Comparison of ENCODE assay signal across 16 cellular contexts in the genomic region with DNA sequence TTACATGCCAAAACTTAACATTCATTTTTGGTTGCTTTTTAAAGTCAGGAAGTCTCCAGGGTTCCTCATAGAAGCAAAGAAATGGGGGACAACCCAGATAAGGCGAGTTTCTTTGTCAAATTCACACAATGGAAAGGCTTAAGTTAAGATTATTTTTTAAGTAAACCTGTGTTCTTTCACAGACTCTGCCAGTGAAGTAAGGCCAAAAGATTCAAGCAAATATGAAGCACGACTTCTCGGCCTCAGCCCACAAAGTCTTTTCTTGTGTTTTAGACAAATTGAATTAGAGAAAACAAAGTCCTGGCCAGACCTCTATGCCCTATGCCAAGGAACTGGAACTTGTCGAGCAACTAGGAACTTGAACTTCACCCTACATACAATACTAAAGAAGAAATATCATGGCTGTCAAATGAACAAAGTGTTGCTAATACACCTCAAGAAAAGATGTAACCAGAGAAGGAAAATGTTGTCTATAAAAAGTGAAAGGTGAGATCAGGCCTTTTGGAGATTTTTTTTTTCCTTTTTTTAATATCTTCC.
DNase-seq lines count a peak whose midpoint lies in the region; ATAC-seq and TF ChIP-seq lines count a peak whose summit lies in the region.
"Had no signal": no experiment of that assay in that cellular context is flagged by ENCODE, and none has a peak within 500 bp of the region (broad histone marks: within the 10 kb centered on the region; RNA-seq: fewer than 3 reads in every experiment).

No MANE protein-coding gene starts in this region.

- H3K4me1 Mint-ChIP-seq in activated CD4-positive, alpha-beta memory T cell treated with anti-CD3 and anti-CD28 coated beads for 36 hours (ENCODE audit: low read depth): peaks cover 53% of the 10 kb centered on the region
- H3K4me1 Mint-ChIP-seq in activated CD4-positive, alpha-beta memory T cell treated with anti-CD3 and anti-CD28 coated beads, Interleukin-2, amount 10 ng/mL, durations not matched to agents 7 days and 5 days: peaks cover 23% of the 10 kb centered on the region
- peaks cover 17% of the 10 kb centered on the region for H3K4me1 Mint-ChIP-seq in MCF 10A (ENCODE audit: insufficient read depth, unreplicated experiment)

- intact Hi-C loops in activated CD4-positive, alpha-beta memory T cell treated with anti-CD3 and anti-CD28 coated beads for 36 hours (cut with micrococcal nuclease): loop anchor here (1.0 to 5.0 kb wide), 5 partner anchors 27 to 169 kb away; no protein-coding TSS in a partner anchor
- intact Hi-C loops in MCF 10A (cut with micrococcal nuclease): no loop called here
- intact Hi-C loops in right cardiac atrium (cut with DNase I): no loop called here
- intact Hi-C loops in spleen (cut with DNase I; ENCODE audit: low total_unique reads): no loop called here
- intact Hi-C loops in left lung (cut with DNase I): no loop called here

- CTCF ChIA-PET in activated CD4-positive, alpha-beta memory T cell treated with anti-CD3 and anti-CD28 coated beads for 36 hours (lab: Charles Lee): interaction anchor here (1.0 to 1.6 kb wide), 3 partner anchors 12 to 30 kb away, joined by 4 to 6 read pairs (median 4); no protein-coding TSS in a partner anchor
- CTCF ChIA-PET in activated CD4-positive, alpha-beta memory T cell treated with anti-CD3 and anti-CD28 coated beads, Interleukin-2, amount 10 ng/mL, durations not matched to agents 7 days and 5 days (lab: Charles Lee): no interaction called here
- CTCF ChIA-PET in MCF 10A (lab: Yijun Ruan, JAX): no interaction called here

- H3K27me3 Mint-ChIP-seq in activated CD4-positive, alpha-beta memory T cell treated with anti-CD3 and anti-CD28 coated beads for 36 hours: no peaks in the 10 kb centered on the region
- H3K27me3 Mint-ChIP-seq in activated CD4-positive, alpha-beta memory T cell treated with anti-CD3 and anti-CD28 coated beads, Interleukin-2, amount 10 ng/mL, durations not matched to agents 7 days and 5 days: no peaks in the 10 kb centered on the region
- H3K27me3 Mint-ChIP-seq in MCF 10A (ENCODE audit: insufficient read depth, unreplicated experiment): no peaks in the 10 kb centered on the region
- H3K27me3 Mint-ChIP-seq: naive thymus-derived CD8-positive, alpha-beta T cell had no signal

- POLR2A ChIA-PET in activated CD4-positive, alpha-beta memory T cell treated with anti-CD3 and anti-CD28 coated beads for 36 hours (lab: Charles Lee): interaction anchor here (0.8 to 1.5 kb wide), 7 partner anchors 14 to 542 kb away, joined by 3 to 6 read pairs (median 4); no protein-coding TSS in a partner anchor
- POLR2A ChIA-PET in activated CD4-positive, alpha-beta memory T cell treated with anti-CD3 and anti-CD28 coated beads, Interleukin-2, amount 10 ng/mL, durations not matched to agents 7 days and 5 days (lab: Charles Lee): interaction anchor here (1.2 kb wide), 1 partner anchor 11 kb away, joined by 4 read pairs; no protein-coding TSS in a partner anchor
- POLR2A ChIA-PET in MCF 10A (lab: Yijun Ruan, JAX): interaction anchor here (0.7 kb wide), 1 partner anchor 543 kb away, joined by 4 read pairs; no protein-coding TSS in a partner anchor

- 40% methylated on average over 4 of the region's 4 CpGs for WGBS in right cardiac atrium
- 77 to 94% (median 83%) methylated on average over 4 of the region's 4 CpGs for WGBS in spleen, 5 donors

- no peak for TF ChIP-seq POLR2A in spleen (IDR thresholded peaks at IDR 0.05)

- H3K4me1 ChIP-seq in right cardiac atrium (ENCODE audit: control insufficient read depth, insufficient read depth, low read length) (peaks cover 8% of the 10 kb centered on the region), spleen (peaks cover 0 to 42% (median 16%) of the 10 kb centered on the region in 6 donors), left lung (peaks cover 0 to 31% of the 10 kb centered on the region in 2 donors)

- H3K27ac ChIP-seq in right cardiac atrium (ENCODE audit: low read length): peak overlapping the region; percentile 55
- peak overlapping the region in 6 of 8 donors; percentile 3 to 62 (median 49) for H3K27ac ChIP-seq in spleen
- H3K27ac ChIP-seq in left lung: no peak overlapping the region
- H3K27ac ChIP-seq: HL-60, right lobe of liver had no signal

- H3K9me3 Mint-ChIP-seq in activated CD4-positive, alpha-beta memory T cell treated with anti-CD3 and anti-CD28 coated beads for 36 hours: peaks cover 3% of the 10 kb centered on the region
- peaks cover 3% of the 10 kb centered on the region for H3K9me3 Mint-ChIP-seq in activated CD4-positive, alpha-beta memory T cell treated with anti-CD3 and anti-CD28 coated beads, Interleukin-2, amount 10 ng/mL, durations not matched to agents 7 days and 5 days
- H3K9me3 Mint-ChIP-seq in MCF 10A (ENCODE audit: unreplicated experiment): no peaks in the 10 kb centered on the region
- H3K9me3 Mint-ChIP-seq: effector memory CD8-positive, alpha-beta T cell had no signal

- H3K27ac Mint-ChIP-seq in activated CD4-positive, alpha-beta memory T cell treated with anti-CD3 and anti-CD28 coated beads for 36 hours: peak overlapping the region; percentile 93
- H3K27ac Mint-ChIP-seq in activated CD4-positive, alpha-beta memory T cell treated with anti-CD3 and anti-CD28 coated beads, Interleukin-2, amount 10 ng/mL, durations not matched to agents 7 days and 5 days: no peak overlapping the region
- H3K27ac Mint-ChIP-seq in MCF 10A (ENCODE audit: low read depth, unreplicated experiment): peak overlapping the region; percentile 16
- H3K27ac Mint-ChIP-seq: effector memory CD8-positive, alpha-beta T cell; GM23338 had no signal

- H3K27me3 ChIP-seq in right cardiac atrium (ENCODE audit: control insufficient read depth, insufficient read depth) (no peaks in the 10 kb centered on the region), spleen (replicated peaks in 1 of 7) (no peaks in the 10 kb centered on the region), left lung (no peaks in the 10 kb centered on the region)
- H3K27me3 ChIP-seq: right lobe of liver had no signal

- TF ChIP-seq CTCF in MCF 10A (IDR thresholded peaks at IDR 0.05; ENCODE audit: unreplicated experiment) (no peak), spleen (IDR thresholded peaks at IDR 0.05 in 8 of 11, conservative IDR thresholded peaks at IDR 0.05 in 3 of 11) (no peak), left lung (IDR thresholded peaks at IDR 0.05) (no peak)

- DNase-seq in activated CD4-positive, alpha-beta memory T cell treated with anti-CD3 and anti-CD28 coated beads for 36 hours: no peak
- DNase-seq in activated CD4-positive, alpha-beta memory T cell treated with anti-CD3 and anti-CD28 coated beads, Interleukin-2, amount 10 ng/mL, durations not matched to agents 7 days and 5 days: no peak
- no peak for DNase-seq in MCF 10A (ENCODE audit: unreplicated experiment)
- no peak for DNase-seq in right cardiac atrium
- no peak for DNase-seq in spleen
- DNase-seq in left lung: no peak
- no peak for DNase-seq in T-helper 2 cell
- DNase-seq in DMS79 treated with DMSO at 0.1 percent for 48 hours (lab: John Stamatoyannopoulos, UW): no peak
- DNase-seq: activated effector memory CD4-positive, alpha-beta T cell treated with Interleukin-2 at 50 U/mL for 16 hours; effector memory CD8-positive, alpha-beta T cell; Karpas-422; naive thymus-derived CD8-positive, alpha-beta T cell; NCI-H1930 had no signal

- BruUV-seq in MCF 10A (replicated peaks; lab: Mats Ljungman, UMichigan): TSS peak; percentile 84

- H3K4me3 Mint-ChIP-seq in activated CD4-positive, alpha-beta memory T cell treated with anti-CD3 and anti-CD28 coated beads for 36 hours: no peak overlapping the region
- no peak overlapping the region for H3K4me3 Mint-ChIP-seq in activated CD4-positive, alpha-beta memory T cell treated with anti-CD3 and anti-CD28 coated beads, Interleukin-2, amount 10 ng/mL, durations not matched to agents 7 days and 5 days
- no peak overlapping the region for H3K4me3 Mint-ChIP-seq in MCF 10A (ENCODE audit: unreplicated experiment)
- H3K4me3 Mint-ChIP-seq: effector memory CD8-positive, alpha-beta T cell; GM23338; naive thymus-derived CD8-positive, alpha-beta T cell had no signal

- ATAC-seq in right cardiac atrium (peak; percentile 41 to 61), left lung (no peak)
- ATAC-seq: effector memory CD8-positive, alpha-beta T cell; GM23338; naive thymus-derived CD8-positive, alpha-beta T cell had no signal

- H3K9me3 ChIP-seq in right cardiac atrium (ENCODE audit: control insufficient read depth, low read length) (no peaks in the 10 kb centered on the region), spleen (peaks cover 0 to 10% (median 3%) of the 10 kb centered on the region in 8 donors), left lung (no peaks in the 10 kb centered on the region)
- H3K9me3 ChIP-seq: right lobe of liver had no signal

- no peak overlapping the region for H3K4me3 ChIP-seq in right cardiac atrium (ENCODE audit: low read length)
- no peak overlapping the region for H3K4me3 ChIP-seq in spleen
- no peak overlapping the region for H3K4me3 ChIP-seq in left lung
- H3K4me3 ChIP-seq: GM23338, right lobe of liver had no signal

- peaks cover 8% of the 10 kb centered on the region for H3K36me3 Mint-ChIP-seq in activated CD4-positive, alpha-beta memory T cell treated with anti-CD3 and anti-CD28 coated beads for 36 hours
- H3K36me3 Mint-ChIP-seq in activated CD4-positive, alpha-beta memory T cell treated with anti-CD3 and anti-CD28 coated beads, Interleukin-2, amount 10 ng/mL, durations not matched to agents 7 days and 5 days (ENCODE audit: low read depth): peaks cover 15% of the 10 kb centered on the region
- H3K36me3 Mint-ChIP-seq in MCF 10A (ENCODE audit: insufficient read depth, unreplicated experiment): peaks cover under 1% of the 10 kb centered on the region
- H3K36me3 Mint-ChIP-seq: naive thymus-derived CD8-positive, alpha-beta T cell had no signal

- H3K36me3 ChIP-seq in spleen: no peaks in the 10 kb centered on the region
- H3K36me3 ChIP-seq in left lung: no peaks in the 10 kb centered on the region
- H3K36me3 ChIP-seq: right lobe of liver had no signal

Comparison
In these comparisons a context has a peak if more than half of its experiments do, and no peak if none do; other contexts are left out.
1. H3K27ac ChIP-seq: peak in right cardiac atrium (single experiment) and spleen (6 of 8); none in left lung (0 of 2).